Comparison of ENCODE assay signal across 1 cellular context in genomic region chrX:44484607-44485146, GRCh38.
A peak's percentile ranks its signal among the peaks of the same experiment; 100 is the strongest.
TF ChIP-seq lines count a peak whose summit lies in the region.

No MANE protein-coding gene starts in this region.

TF ChIP-seq in K562, 482 proteins besides CTCF, POLR2A, EP300 and RAD21 (continued from another document and continues in another):
- TF ChIP-seq ZNF277 (CRISPR knock-in tag; IDR thresholded peaks at IDR 0.05; ENCODE audit: borderline replicate concordance), result no peak
- TF ChIP-seq ARID3B (CRISPR knock-in tag; IDR thresholded peaks at IDR 0.05; ENCODE audit: borderline replicate concordance), result no peak
- TF ChIP-seq HDAC2 (IDR thresholded peaks at IDR 0.05), result 0 out of 2 replicates have a peak, but pooled peaks have one; percentile 23
- no peak for TF ChIP-seq THRAP3 (IDR thresholded peaks at IDR 0.05; ENCODE audit: borderline replicate concordance)
- TF ChIP-seq PKNOX1 (IDR thresholded peaks at IDR 0.05), result peak; percentile 53
- no peak for TF ChIP-seq ZNF655 (CRISPR knock-in tag; IDR thresholded peaks at IDR 0.05)
- TF ChIP-seq ZNF511 (CRISPR knock-in tag; IDR thresholded peaks at IDR 0.05), result no peak
- no peak for TF ChIP-seq ID3 (CRISPR knock-in tag; IDR thresholded peaks at IDR 0.05)
- no peak for TF ChIP-seq ID3 (tag; IDR thresholded peaks at IDR 0.05)
- peak; percentile 62 for TF ChIP-seq TAL1 (IDR thresholded peaks at IDR 0.05)
- TF ChIP-seq MGA (IDR thresholded peaks at IDR 0.05), result peak; percentile 73
- TF ChIP-seq CHCHD3 (CRISPR knock-in tag; IDR thresholded peaks at IDR 0.05), result no peak
- TF ChIP-seq TFAP4 (CRISPR knock-in tag; IDR thresholded peaks at IDR 0.05; ENCODE audit: borderline replicate concordance), result peak; percentile 62
- no peak for TF ChIP-seq TBL1XR1 (IDR thresholded peaks at IDR 0.05; ENCODE audit: low read length in 2 of 2)
- TF ChIP-seq TCF15 (CRISPR knock-in tag; IDR thresholded peaks at IDR 0.05), result no peak
- TF ChIP-seq CBFA2T2 (conservative IDR thresholded peaks at IDR 0.05), result peak; percentile 49
- TF ChIP-seq NUFIP1 (IDR thresholded peaks at IDR 0.05; ENCODE audit: partially characterized antibody), result no peak
- TF ChIP-seq ZSCAN32 (CRISPR knock-in tag; IDR thresholded peaks at IDR 0.05), result no peak
- no peak for TF ChIP-seq E2F3 (CRISPR knock-in tag; IDR thresholded peaks at IDR 0.05)
- TF ChIP-seq ZBTB8A (IDR thresholded peaks at IDR 0.05; ENCODE audit: partially characterized antibody), result no peak
- peak; percentile 25 for TF ChIP-seq TAF9B (IDR thresholded peaks at IDR 0.05; ENCODE audit: partially characterized antibody)
- TF ChIP-seq NFRKB (IDR thresholded peaks at IDR 0.05; ENCODE audit: low read depth), result peak; percentile 60; the same call in 1 of the 2 replicates
- peak; percentile 70 for TF ChIP-seq EP400 (IDR thresholded peaks at IDR 0.05)
- peak in 1 of 2 experiments; percentile 12 for TF ChIP-seq E2F6 (IDR thresholded peaks at IDR 0.05; ENCODE audit: borderline replicate concordance in 1 of 2, extremely low read depth in 1 of 2, insufficient read depth in 1 of 2, insufficient read length in 1 of 2, low read depth in 1 of 2, low read length in 1 of 2, poor library complexity in 1 of 2, severe bottlenecking in 1 of 2)
- no peak for TF ChIP-seq ZNF398 (CRISPR knock-in tag; IDR thresholded peaks at IDR 0.05)
- no peak for TF ChIP-seq ZNF445 (CRISPR knock-in tag; IDR thresholded peaks at IDR 0.05; ENCODE audit: low read depth)
- TF ChIP-seq ELF4 (CRISPR knock-in tag; IDR thresholded peaks at IDR 0.05), result no peak
- 0 out of 2 replicates have a peak, but pooled peaks have one; percentile 11 for TF ChIP-seq STAT5A (IDR thresholded peaks at IDR 0.05; ENCODE audit: borderline replicate concordance, low read length)
- no peak for TF ChIP-seq U2AF2 (optimal IDR thresholded peaks at IDR 0.05; ENCODE audit: low read depth, low read length)
- TF ChIP-seq NCOR1 (IDR thresholded peaks at IDR 0.05), result 0 out of 2 replicates have a peak, but pooled peaks have one; percentile 42
- TF ChIP-seq JUN (IDR thresholded peaks at IDR 0.05; ENCODE audit: borderline replicate concordance, low read depth, low read length), result no peak
- TF ChIP-seq JUN (CRISPR knock-in tag; IDR thresholded peaks at IDR 0.05; ENCODE audit: borderline replicate concordance), result no peak
